In genomic region chr4:69057620-69058409, GRCh38 we compare ENCODE assay signal across 9 cellular contexts. TPM values are rescaled to one million over a fixed set of nuclear protein-coding genes. Genes with fewer than 3 reads are reported as not detected.
DNase-seq lines count a peak whose midpoint lies in the region; ATAC-seq, FAIRE-seq and TF ChIP-seq lines count a peak whose summit lies in the region.
"Had no signal": no experiment of that assay in that cellular context is flagged by ENCODE, and none has a peak within 500 bp of the region (broad histone marks: within the 10 kb centered on the region; RNA-seq: fewer than 3 reads in every experiment).

No MANE protein-coding gene starts in this region.

- H3K36me3 Mint-ChIP-seq in osteocyte (ENCODE audit: unreplicated experiment): no peaks in the 10 kb centered on the region

- no peak overlapping the region for H3K18ac ChIP-seq in H1 (ENCODE audit: extremely low read depth, low read length)

- H4K91ac ChIP-seq in H1 (replicated peaks; ENCODE audit: insufficient read length, low read length): no peak overlapping the region

- H3K14ac ChIP-seq in H1 (ENCODE audit: insufficient read length): no peak overlapping the region

- no peaks in the 10 kb centered on the region for H3K27me3 Mint-ChIP-seq in osteocyte (ENCODE audit: unreplicated experiment)

- no peak overlapping the region for H4K5ac ChIP-seq in H1 (ENCODE audit: insufficient read length, low read depth, low read length)

- CTCF ChIA-PET in H1 (lab: Charles Lee; ENCODE audit: partially characterized antibody): interaction anchor here (0.6 to 1.2 kb wide), 5 partner anchors 11 to 260 kb away, joined by 3 to 4 read pairs (median 3); no protein-coding TSS in a partner anchor

- H2BK12ac ChIP-seq in H1 (ENCODE audit: low read depth, low read length): no peak overlapping the region

- in situ Hi-C loops in ACHN (cut with HindIII; ENCODE audit: low pct_ligation_motif_present, low pct_unique_long_range_greater_than_20kb, low sequenced_read_pairs): no loop called here

- peak overlapping the region; percentile 82 for H2AFZ ChIP-seq in H1 (ENCODE audit: low read length)

- no peak for DNase-seq in H1 (ENCODE audit: low read depth in 1 of 2, low spot score in 2 of 2)
- DNase-seq in osteocyte (ENCODE audit: extremely low spot score, unreplicated experiment): no peak
- no peak for DNase-seq in hippocampal formation (lab: John Stamatoyannopoulos, UW)
- no peak for DNase-seq in activated T-cell treated with anti-CD3 and anti-CD28 coated beads for 4 hours
- no peak for DNase-seq in ACHN
- DNase-seq in DMS153 (lab: John Stamatoyannopoulos, UW): no peak

- H3K36me3 ChIP-seq in H1 (ENCODE audit: control insufficient read depth in 2 of 4, insufficient read depth in 4 of 4, low read length in 3 of 4): no peaks in the 10 kb centered on the region
- H3K36me3 ChIP-seq: thoracic aorta had no signal

- no peak overlapping the region; a peak in 1 of 7 replicates for H3K9ac ChIP-seq in H1 (replicated peaks in 1 of 4; ENCODE audit: extremely low read depth in 1 of 4, low read depth in 3 of 4, low read length in 3 of 4)

- peak overlapping the region; percentile 49; the same call in 1 of the 2 replicates for H2BK20ac ChIP-seq in H1 (ENCODE audit: low read length)

- H3K23ac ChIP-seq in H1 (ENCODE audit: insufficient read length): no peak overlapping the region

- H3K23me2 ChIP-seq in H1 (ENCODE audit: low read depth, low read length): no peaks in the 10 kb centered on the region

- H3K4me3 ChIP-seq in H1 (ENCODE audit: extremely low read depth in 1 of 4, insufficient read depth in 2 of 4, low read depth in 3 of 4, low read length in 4 of 4): peak overlapping the region in 2 of 4 experiments; percentile 1 to 27; a peak in 4 of 8 replicates
- H3K4me3 ChIP-seq: thoracic aorta had no signal

- H3K4ac ChIP-seq in H1 (replicated peaks; ENCODE audit: insufficient read length, low read depth, low read length): no peak overlapping the region

- H3K4me1 Mint-ChIP-seq in osteocyte (ENCODE audit: unreplicated experiment): peaks cover 21% of the 10 kb centered on the region

- WGBS in H1 (ENCODE audit: extremely low coverage in 1 of 2, insufficient coverage in 1 of 2, insufficient read length in 1 of 2, insufficient replicate concordance in 2 of 2, low coverage in 1 of 2, low lambda C conversion rate in 2 of 2, missing lambda C conversion rate in 1 of 2), 2 experiments: 46% methylated on average over 5 of the region's 5 CpGs; no CpG with 5 or more reads in 1 of the 2 experiments

- H2BK5ac ChIP-seq in H1 (ENCODE audit: low read depth, low read length): peak overlapping the region; percentile 12; the same call in 1 of the 2 replicates

- no peaks in the 10 kb centered on the region for H4K20me1 ChIP-seq in H1 (replicated peaks in 1 of 2; ENCODE audit: control insufficient read depth in 1 of 2, insufficient read depth in 2 of 2, low read length in 2 of 2)

- H3K27ac Mint-ChIP-seq in osteocyte (ENCODE audit: unreplicated experiment): peak overlapping the region; percentile 72

- H3K79me2 ChIP-seq in H1 (ENCODE audit: control insufficient read depth in 1 of 2, insufficient read depth in 2 of 2, low read length in 2 of 2): no peaks in the 10 kb centered on the region

- peak; percentile 79 for FAIRE-seq in H1 (lab: Jason Lieb, UNC)

- H3K9me3 Mint-ChIP-seq in osteocyte (ENCODE audit: unreplicated experiment): no peaks in the 10 kb centered on the region

- 0 out of 4 replicates have a peak, but pooled peaks of 1 of the 2 experiments have one; percentile 8 for TF ChIP-seq RAD21 in H1 (IDR thresholded peaks at IDR 0.05 in 1 of 2, conservative IDR thresholded peaks at IDR 0.05 in 1 of 2; ENCODE audit: low read depth in 2 of 2, low read length in 2 of 2)

- no peak for TF ChIP-seq POLR2A in H1 (IDR thresholded peaks at IDR 0.05; ENCODE audit: control extremely low read depth in 1 of 2, low read depth in 2 of 2, low read length in 2 of 2)

- peak; percentile 55 for ATAC-seq in GM19372 (IDR thresholded peaks at IDR 0.05; ENCODE audit: low read depth, unreplicated experiment)
- peak; percentile 64 for ATAC-seq in HG03095 (IDR thresholded peaks at IDR 0.05; ENCODE audit: unreplicated experiment)

- H3K4me2 ChIP-seq in H1 (ENCODE audit: insufficient read depth in 1 of 2, low read depth in 2 of 2, low read length in 2 of 2): peak overlapping the region; percentile 59 to 67

- H3K9me3 ChIP-seq in H1 (ENCODE audit: insufficient read depth in 2 of 2, low read depth in 1 of 2, low read length in 1 of 2): no peaks in the 10 kb centered on the region
- H3K9me3 ChIP-seq: thoracic aorta had no signal

- no peak overlapping the region for H2AK5ac ChIP-seq in H1 (ENCODE audit: low read depth, low read length)

- no peak overlapping the region for H2BK15ac ChIP-seq in H1 (ENCODE audit: low read length)

- peaks cover 13 to 22% (median 14%) of the 10 kb centered on the region in 4 experiments; a peak in 6 of 7 replicates for H3K4me1 ChIP-seq in H1 (replicated peaks in 1 of 4; ENCODE audit: control insufficient read depth in 3 of 4, insufficient read depth in 4 of 4, low read length in 3 of 4)

- TF ChIP-seq CTCF in H1 (IDR thresholded peaks at IDR 0.05; ENCODE audit: control extremely low read depth in 1 of 3, insufficient read depth in 1 of 3, low read depth in 1 of 3, low read length in 3 of 3) (no peak), osteocyte (IDR thresholded peaks at IDR 0.05) (no peak)

- no peak overlapping the region for H2BK120ac ChIP-seq in H1 (replicated peaks; ENCODE audit: low read depth, low read length)

- no peaks in the 10 kb centered on the region for H3K27me3 ChIP-seq in H1 (replicated peaks in 1 of 4; ENCODE audit: control insufficient read depth in 3 of 4, extremely low read depth in 1 of 4, insufficient read depth in 3 of 4, low read length in 3 of 4)

- no peak overlapping the region for H4K8ac ChIP-seq in H1 (ENCODE audit: extremely low read depth, insufficient read depth, low read length)

- H3K4me3 Mint-ChIP-seq in osteocyte (ENCODE audit: unreplicated experiment): peak overlapping the region; percentile 50

- no peaks in the 10 kb centered on the region for H3K79me1 ChIP-seq in H1 (ENCODE audit: low read depth, low read length)

- POLR2A ChIA-PET in H1 (lab: Charles Lee; ENCODE audit: partially characterized antibody): interaction anchor here (2.0 kb wide), 1 partner anchor 152 kb away, joined by 9 read pairs; no protein-coding TSS in a partner anchor

- H3K56ac ChIP-seq in H1 (replicated peaks; ENCODE audit: insufficient read length, low read depth, low read length): no peak overlapping the region

- no peak for TF ChIP-seq EP300 in H1 (IDR thresholded peaks at IDR 0.05; ENCODE audit: borderline replicate concordance in 1 of 2, low read depth in 2 of 2, low read length in 2 of 2)

- H3K27ac ChIP-seq in H1 (ENCODE audit: low read depth, low read length): peak overlapping the region; percentile 49; the same call in 1 of the 2 replicates
- H3K27ac ChIP-seq: thoracic aorta had no signal

TF ChIP-seq in H1, 55 proteins besides CTCF, POLR2A, EP300 and RAD21 (continues in another document):
- no peak for TF ChIP-seq SRF (IDR thresholded peaks at IDR 0.05; ENCODE audit: low read depth, low read length)
- no peak for TF ChIP-seq RXRA (IDR thresholded peaks at IDR 0.05; ENCODE audit: insufficient read depth, low read depth, low read length)
- TF ChIP-seq POU5F1 (IDR thresholded peaks at IDR 0.05; ENCODE audit: low read depth, low read length): no peak
- peak; percentile 55; the same call in 1 of the 2 replicates for TF ChIP-seq TEAD4 (IDR thresholded peaks at IDR 0.05; ENCODE audit: low read depth, low read length)
- TF ChIP-seq RBBP5 (IDR thresholded peaks at IDR 0.05; ENCODE audit: borderline replicate concordance, low read depth, low read length): no peak
- no peak for TF ChIP-seq CBX5 (IDR thresholded peaks at IDR 0.05; ENCODE audit: low read depth, low read length)
- TF ChIP-seq HDAC6 (IDR thresholded peaks at IDR 0.05; ENCODE audit: low read depth, low read length): no peak
- TF ChIP-seq POLR2AphosphoS5 (IDR thresholded peaks at IDR 0.05; ENCODE audit: low read depth, low read length): peak; percentile 57
- TF ChIP-seq ATF3 (IDR thresholded peaks at IDR 0.05; ENCODE audit: insufficient read depth, low read depth, low read length): no peak
- TF ChIP-seq E2F6 (IDR thresholded peaks at IDR 0.05): no peak
- no peak for TF ChIP-seq CTBP2 (IDR thresholded peaks at IDR 0.05; ENCODE audit: borderline replicate concordance, insufficient read depth, insufficient read length, low read length)
- TF ChIP-seq CBX8 (IDR thresholded peaks at IDR 0.05; ENCODE audit: borderline replicate concordance, low read depth, low read length): no peak
- TF ChIP-seq ASH2L (IDR thresholded peaks at IDR 0.05; ENCODE audit: low read length): peak; percentile 33
- no peak for TF ChIP-seq CHD2 (IDR thresholded peaks at IDR 0.05; ENCODE audit: low read length)
- TF ChIP-seq SIN3A (conservative IDR thresholded peaks at IDR 0.05 in 1 of 2, IDR thresholded peaks at IDR 0.05 in 1 of 2; ENCODE audit: low read depth in 1 of 2, low read length in 2 of 2): no peak
- no peak for TF ChIP-seq NANOG (IDR thresholded peaks at IDR 0.05; ENCODE audit: insufficient read depth, low read depth, low read length, poor library complexity, severe bottlenecking)
- no peak for TF ChIP-seq HDAC2 (IDR thresholded peaks at IDR 0.05; ENCODE audit: borderline replicate concordance in 1 of 2, low read depth in 2 of 2, low read length in 2 of 2)

RNA-seq across cellular contexts. Expression of gene UGT2B7, which starts 38.5 kb away (rescaled TPM):
- not detected in 2 replicates for total RNA-seq in H1 (2021; fragmentation: NEBNext Ultra II Directional; extraction: Animal tissue kit (Norgen Biotek cat#: 25700))
- polyA plus RNA-seq in H1 (2011; rRNA removed): not detected in 2 replicates
- polyA plus RNA-seq in H1 (2011; cell fraction: cytosol; rRNA removed): not detected
- not detected for polyA plus RNA-seq in H1 (2011; cell fraction: nucleus; rRNA removed)
- not detected in 4 replicates for polyA plus RNA-seq in H1 (2012, experiment 1 of 2)
- not detected for polyA plus RNA-seq in H1 (2012, experiment 2 of 2)
- not detected for polyA plus RNA-seq in H1 (2013, experiment 1 of 2)
- not detected for polyA plus RNA-seq in H1 (2013, experiment 2 of 2)
- polyA minus RNA-seq in H1 (2011; rRNA and poly(A)+ RNA removed): not detected in 2 replicates
- not detected for polyA minus RNA-seq in H1 (2011; cell fraction: cytosol; rRNA and poly(A)+ RNA removed)
- polyA minus RNA-seq in H1 (2011; cell fraction: nucleus; rRNA and poly(A)+ RNA removed): not detected
- 0.91 and 0.97 TPM in 2 replicates for total RNA-seq in osteocyte
- total RNA-seq: thoracic aorta had no signal
